In genomic region chr3:71225285-71225684, GRCh38 we compare ENCODE assay signal across 13 cellular contexts.
DNase-seq lines count a peak whose midpoint lies in the region; ATAC-seq and TF ChIP-seq lines count a peak whose summit lies in the region.
"Had no signal": no experiment of that assay in that cellular context is flagged by ENCODE, and none has a peak within 500 bp of the region (broad histone marks: within the 10 kb centered on the region; RNA-seq: fewer than 3 reads in every experiment).

No MANE protein-coding gene starts in this region.

- intact Hi-C loops in right cardiac atrium (cut with DNase I), result no loop called here
- intact Hi-C loops in cardiac septum (cut with DNase I), result loop anchor here (5.0 kb wide), 1 partner anchor 98 kb away; no protein-coding TSS in a partner anchor
- intact Hi-C loops in OCI-LY7 (cut with micrococcal nuclease; ENCODE audit: unreplicated experiment), result loop anchor here (5.0 kb wide), 1 partner anchor 362 kb away; no protein-coding TSS in a partner anchor

- no peak overlapping the region for H3K4me2 ChIP-seq in OCI-LY7 (ENCODE audit: low read length)
- H3K4me2 ChIP-seq: BLaER1 treated with 17β-estradiol and CSF1 and Interleukin-3, amounts not matched to agents 10 nM and 100 nM had no signal

- H3K9me3 ChIP-seq in right cardiac atrium (ENCODE audit: control insufficient read depth, low read length) (no peaks in the 10 kb centered on the region), OCI-LY7 (ENCODE audit: low read length) (no peaks in the 10 kb centered on the region)
- H3K9me3 ChIP-seq: ovary had no signal

- POLR2A ChIA-PET in OCI-LY7 (lab: Charles Lee), result interaction anchor here (0.6 to 1.9 kb wide), 9 partner anchors 11 to 440 kb away, joined by 3 to 5 read pairs (median 3); no protein-coding TSS in a partner anchor

- peaks cover 8% of the 10 kb centered on the region for H3K4me1 ChIP-seq in right cardiac atrium (ENCODE audit: control insufficient read depth, insufficient read depth, low read length)
- peaks cover 21% of the 10 kb centered on the region for H3K4me1 ChIP-seq in OCI-LY7 (ENCODE audit: insufficient read depth, low read length, poor library complexity, severe bottlenecking)

- DNase-seq in right cardiac atrium, result no peak
- DNase-seq in cardiac septum (ENCODE audit: low spot score), result no peak
- peak; percentile 38 for DNase-seq in amniotic epithelial cell (ENCODE audit: low read depth)
- no peak for DNase-seq in naive B cell
- DNase-seq in OCI-LY7 (ENCODE audit: low spot score), result no peak
- no peak for DNase-seq in AG08396 (ENCODE audit: low spot score)
- no peak for DNase-seq in glutamatergic neuron
- no peak for DNase-seq in activated gamma-delta T cell (lab: John Stamatoyannopoulos, UW)
- DNase-seq: dermis blood vessel endothelial cell; GDM1; ovary; stimulated activated CD8-positive, alpha-beta memory T cell treated with anti-CD3 and anti-CD28 coated beads, Interleukin-4, amount 100 ng/mL, for 48 hours had no signal

- CTCF ChIA-PET in OCI-LY7 (lab: Charles Lee; ENCODE audit: unreplicated experiment), result no interaction called here

- ATAC-seq in right cardiac atrium, result no peak
- ATAC-seq in naive B cell (ENCODE audit: low read depth in 2 of 2), result no peak

- no peaks in the 10 kb centered on the region for H3K9me2 ChIP-seq in OCI-LY7 (ENCODE audit: insufficient read depth, low read length)

- H3K27me3 Mint-ChIP-seq in naive B cell (no peaks in the 10 kb centered on the region), glutamatergic neuron (ENCODE audit: unreplicated experiment) (no peaks in the 10 kb centered on the region)

- H3K4me3 Mint-ChIP-seq in naive B cell (peak overlapping the region in 2 of 8 donors; percentile 61 to 90), glutamatergic neuron (ENCODE audit: unreplicated experiment) (no peak overlapping the region)

- WGBS in right cardiac atrium, result 46% methylated on average over 5 of the region's 5 CpGs

- TF ChIP-seq CTCF in OCI-LY7 (conservative IDR thresholded peaks at IDR 0.05; ENCODE audit: low read length) (no peak), glutamatergic neuron (IDR thresholded peaks at IDR 0.05; ENCODE audit: partially characterized antibody, unreplicated experiment) (no peak)

- H3K4me1 Mint-ChIP-seq in naive B cell, result peaks cover 55 to 81% (median 75%) of the 10 kb centered on the region in 3 donors
- peaks cover 4% of the 10 kb centered on the region for H3K4me1 Mint-ChIP-seq in glutamatergic neuron (ENCODE audit: low read depth, unreplicated experiment)

- H3K27ac Mint-ChIP-seq in naive B cell (peak overlapping the region; percentile 47 to 99 (median 95)), glutamatergic neuron (ENCODE audit: unreplicated experiment) (no peak overlapping the region)

- BruUV-seq in OCI-LY7 (replicated peaks; lab: Mats Ljungman, UMichigan), result no TSS peak

- H3K79me2 ChIP-seq in OCI-LY7 (ENCODE audit: insufficient read depth, low read depth, low read length), result no peaks in the 10 kb centered on the region

- H3K4me3 ChIP-seq in right cardiac atrium (ENCODE audit: low read length), result peak overlapping the region; percentile 12
- no peak overlapping the region for H3K4me3 ChIP-seq in OCI-LY7 (ENCODE audit: low read depth, low read length, poor library complexity, severe bottlenecking)
- H3K4me3 ChIP-seq: BLaER1 treated with 17β-estradiol and CSF1 and Interleukin-3, amounts not matched to agents 10 nM and 100 nM; ovary had no signal

- H3K27me3 ChIP-seq in right cardiac atrium (ENCODE audit: control insufficient read depth, insufficient read depth), result no peaks in the 10 kb centered on the region
- H3K27me3 ChIP-seq: BLaER1 treated with 17β-estradiol and CSF1 and Interleukin-3, amounts not matched to agents 10 nM and 100 nM; ovary had no signal

- no peaks in the 10 kb centered on the region for H3K36me3 ChIP-seq in OCI-LY7 (ENCODE audit: insufficient read depth, low read length)
- H3K36me3 ChIP-seq: BLaER1 treated with 17β-estradiol and CSF1 and Interleukin-3, amounts not matched to agents 10 nM and 100 nM; ovary had no signal

- H3K36me3 Mint-ChIP-seq in naive B cell, result peaks cover 20 to 22% of the 10 kb centered on the region in 2 donors
- peaks cover 5% of the 10 kb centered on the region for H3K36me3 Mint-ChIP-seq in glutamatergic neuron (ENCODE audit: unreplicated experiment)

- H2AFZ ChIP-seq in OCI-LY7 (ENCODE audit: low read length), result no peak overlapping the region

- H3K27ac ChIP-seq in right cardiac atrium (ENCODE audit: low read length) (peak overlapping the region; percentile 83), OCI-LY7 (ENCODE audit: low read depth, low read length, poor library complexity, severe bottlenecking) (no peak overlapping the region)
- H3K27ac ChIP-seq: BLaER1 treated with 17β-estradiol and CSF1 and Interleukin-3, amounts not matched to agents 10 nM and 100 nM had no signal

- 0 out of 2 replicates have a peak, but pooled peaks cover 6% of the 10 kb centered on the region for H4K20me1 ChIP-seq in OCI-LY7 (ENCODE audit: insufficient read depth, low read length)
- H4K20me1 ChIP-seq: BLaER1 treated with 17β-estradiol and CSF1 and Interleukin-3, amounts not matched to agents 10 nM and 100 nM had no signal

- H3K9me3 Mint-ChIP-seq in naive B cell (peaks cover 0 to 12% (median 2%) of the 10 kb centered on the region in 7 donors), glutamatergic neuron (ENCODE audit: unreplicated experiment) (peaks cover 2% of the 10 kb centered on the region)

Comparison
In these comparisons a context has a peak if more than half of its experiments do, and no peak if none do; other contexts are left out.
1. intact Hi-C loops: an anchor here in cardiac septum (5.0 kb wide) and OCI-LY7 (5.0 kb wide); none called in right cardiac atrium.